Comparison of ENCODE assay signal across 1 cellular context in genomic region chr17:61510991-61511390, GRCh38.
TF ChIP-seq lines count a peak whose summit lies in the region.

No MANE protein-coding gene starts in this region.

TF ChIP-seq in HepG2, 621 proteins besides CTCF, POLR2A, EP300 and RAD21:
- TF ChIP-seq ZBTB33 (CRISPR knock-in tag; IDR thresholded peaks at IDR 0.05) (peak; percentile 86), FOXA1 (IDR thresholded peaks at IDR 0.05) (no peak), FOXA1 (CRISPR knock-in tag; IDR thresholded peaks at IDR 0.05) (no peak), SOX6 (IDR thresholded peaks at IDR 0.05) (no peak), SOX6 (CRISPR knock-in tag; IDR thresholded peaks at IDR 0.05) (no peak), CREM (IDR thresholded peaks at IDR 0.05) (0 out of 2 replicates have a peak, but pooled peaks have one; percentile 8), CREM (CRISPR knock-in tag; IDR thresholded peaks at IDR 0.05) (no peak), NAIF1 (CRISPR knock-in tag; IDR thresholded peaks at IDR 0.05; ENCODE audit: borderline replicate concordance) (no peak), U2AF1 (optimal IDR thresholded peaks at IDR 0.05; ENCODE audit: low read depth, low read length) (no peak), HDAC6 (IDR thresholded peaks at IDR 0.05; ENCODE audit: low read depth, low read length) (no peak)
